8 cellular contexts compared by ENCODE assay signal in genomic region chr16:87869061-87869878, GRCh38. TPM values are rescaled to one million over a fixed set of nuclear protein-coding genes. Genes with fewer than 3 reads are reported as not detected.
A peak's percentile ranks its signal among the peaks of the same experiment; 100 is the strongest.
DNase-seq lines count a peak whose midpoint lies in the region; ATAC-seq and TF ChIP-seq lines count a peak whose summit lies in the region.
"Not testable (repeated sequence)": the region's sequence is repeated elsewhere in the genome, so short reads cannot be mapped to it uniquely, and the experiment has no call there.

SLC7A5 (minus strand) TSS chr16:87869507; CDS start chr16:87869422, 85 bp downstream.

- intact Hi-C loops in lower lobe of right lung (cut with DNase I) = not testable (repeated sequence)

- ATAC-seq in HG03378 (IDR thresholded peaks at IDR 0.05; ENCODE audit: unreplicated experiment) (peak; percentile 37), lower lobe of right lung (peak; percentile 73 to 89)
- peak; percentile 65 for ATAC-seq in activated CD8-positive, alpha-beta memory T cell treated with anti-CD3 and anti-CD28 coated beads, Interleukin-2, amount 10 ng/mL, durations not matched to agents 7 days and 5 days

- peak within 1 kb of the TSS; percentile 89 for H3K4me2 ChIP-seq in OCI-LY3 (ENCODE audit: low read length)

- peaks cover 30% of the 10 kb centered on the region for H4K20me1 ChIP-seq in OCI-LY3 (ENCODE audit: insufficient read depth, low read length)

- peaks cover 50% of the 10 kb centered on the region for H3K79me2 ChIP-seq in OCI-LY3 (ENCODE audit: low read length)

- not testable (repeated sequence) for H3K9me3 Mint-ChIP-seq in activated CD8-positive, alpha-beta memory T cell treated with anti-CD3 and anti-CD28 coated beads, Interleukin-2, amount 10 ng/mL, durations not matched to agents 7 days and 5 days (ENCODE audit: low read depth)

- H3K4me1 ChIP-seq in OCI-LY3 (ENCODE audit: low read length) (peaks cover 45% of the 10 kb centered on the region), lower lobe of right lung (peaks cover 39% of the 10 kb centered on the region)

- CTCF ChIA-PET in activated CD8-positive, alpha-beta memory T cell treated with anti-CD3 and anti-CD28 coated beads, Interleukin-2, amount 10 ng/mL, durations not matched to agents 7 days and 5 days (lab: Charles Lee) = interaction anchor here (0.9 to 13.2 kb wide), 8 partner anchors 10 to 104 kb away, joined by 3 to 451 read pairs (median 6); partner anchors contain the start of gene KLHDC4

- not testable (repeated sequence) for TF ChIP-seq CTCF in AG10803 (conservative IDR thresholded peaks at IDR 0.05; ENCODE audit: low read length); OCI-LY3 (IDR thresholded peaks at IDR 0.05; ENCODE audit: low read depth, low read length); lower lobe of right lung (IDR thresholded peaks at IDR 0.05)

- H3K27ac ChIP-seq in OCI-LY3 (ENCODE audit: low read length) = peak within 1 kb of the TSS; percentile 68
- peak within 1 kb of the TSS; percentile 60 for H3K27ac ChIP-seq in lower lobe of right lung

- DNase-seq in AG10803 (ENCODE audit: low read depth) = peak; percentile 75
- peak; percentile 58 for DNase-seq in GM19238 (ENCODE audit: insufficient read length, low spot score)
- DNase-seq in activated CD8-positive, alpha-beta memory T cell treated with anti-CD3 and anti-CD28 coated beads, Interleukin-2, amount 10 ng/mL, durations not matched to agents 7 days and 5 days = peak; percentile 91
- peak; percentile 77 for DNase-seq in effector CD8-positive, alpha-beta T cell (lab: John Stamatoyannopoulos, UW)
- peak; percentile 89 for DNase-seq in lower lobe of right lung
- DNase-seq in stimulated activated CD4-positive, alpha-beta T cell treated with anti-CD3 and anti-CD28 coated beads, Interleukin-2, amount 100 ng/mL, for 48 hours = peak; percentile 89 to 94

- peaks cover 60% of the 10 kb centered on the region for H3K4me1 Mint-ChIP-seq in activated CD8-positive, alpha-beta memory T cell treated with anti-CD3 and anti-CD28 coated beads, Interleukin-2, amount 10 ng/mL, durations not matched to agents 7 days and 5 days

- peak within 1 kb of the TSS; percentile 81 for H3K9ac ChIP-seq in OCI-LY3 (ENCODE audit: low read length)

- not testable (repeated sequence) for H2AFZ ChIP-seq in OCI-LY3 (ENCODE audit: low read depth, low read length)

- peak within 1 kb of the TSS; percentile 95 for H3K27ac Mint-ChIP-seq in activated CD8-positive, alpha-beta memory T cell treated with anti-CD3 and anti-CD28 coated beads, Interleukin-2, amount 10 ng/mL, durations not matched to agents 7 days and 5 days

- peak within 1 kb of the TSS; percentile 92 for H3K4me3 Mint-ChIP-seq in activated CD8-positive, alpha-beta memory T cell treated with anti-CD3 and anti-CD28 coated beads, Interleukin-2, amount 10 ng/mL, durations not matched to agents 7 days and 5 days

- H3K4me3 ChIP-seq in AG10803 (ENCODE audit: low read length) = peak within 1 kb of the TSS; percentile 77
- peak within 1 kb of the TSS; percentile 91 for H3K4me3 ChIP-seq in OCI-LY3 (ENCODE audit: low read length)
- H3K4me3 ChIP-seq in lower lobe of right lung = peak within 1 kb of the TSS; percentile 62

- H3K27me3 Mint-ChIP-seq in activated CD8-positive, alpha-beta memory T cell treated with anti-CD3 and anti-CD28 coated beads, Interleukin-2, amount 10 ng/mL, durations not matched to agents 7 days and 5 days = not testable (repeated sequence)

- H3K36me3 ChIP-seq in OCI-LY3 (replicated peaks; ENCODE audit: low read depth, low read length); lower lobe of right lung: not testable (repeated sequence)

- not testable (repeated sequence) for H3K27me3 ChIP-seq in OCI-LY3 (ENCODE audit: low read depth, low read length); lower lobe of right lung (ENCODE audit: low read depth)

- peaks cover 34% of the 10 kb centered on the region for H3K36me3 Mint-ChIP-seq in activated CD8-positive, alpha-beta memory T cell treated with anti-CD3 and anti-CD28 coated beads, Interleukin-2, amount 10 ng/mL, durations not matched to agents 7 days and 5 days

- H3K9me3 ChIP-seq in OCI-LY3 (ENCODE audit: insufficient read depth, low read length); lower lobe of right lung: not testable (repeated sequence)

RNA-seq across cellular contexts. Expression of gene SLC7A5, which starts in this region (rescaled TPM):
- 100 to 1,000 TPM; 114 to 220 TPM for total RNA-seq in activated CD8-positive, alpha-beta memory T cell treated with anti-CD3 and anti-CD28 coated beads, Interleukin-2, amount 10 ng/mL, durations not matched to agents 7 days and 5 days
- 10.7 TPM for total RNA-seq in lower lobe of right lung

Comparison
In these comparisons a context has a peak if more than half of its experiments do, and no peak if none do; other contexts are left out.
1. Peak in every context shown above with its lines: DNase-seq, ATAC-seq, H3K4me3 ChIP-seq and H3K27ac ChIP-seq.